In the genomic region with DNA sequence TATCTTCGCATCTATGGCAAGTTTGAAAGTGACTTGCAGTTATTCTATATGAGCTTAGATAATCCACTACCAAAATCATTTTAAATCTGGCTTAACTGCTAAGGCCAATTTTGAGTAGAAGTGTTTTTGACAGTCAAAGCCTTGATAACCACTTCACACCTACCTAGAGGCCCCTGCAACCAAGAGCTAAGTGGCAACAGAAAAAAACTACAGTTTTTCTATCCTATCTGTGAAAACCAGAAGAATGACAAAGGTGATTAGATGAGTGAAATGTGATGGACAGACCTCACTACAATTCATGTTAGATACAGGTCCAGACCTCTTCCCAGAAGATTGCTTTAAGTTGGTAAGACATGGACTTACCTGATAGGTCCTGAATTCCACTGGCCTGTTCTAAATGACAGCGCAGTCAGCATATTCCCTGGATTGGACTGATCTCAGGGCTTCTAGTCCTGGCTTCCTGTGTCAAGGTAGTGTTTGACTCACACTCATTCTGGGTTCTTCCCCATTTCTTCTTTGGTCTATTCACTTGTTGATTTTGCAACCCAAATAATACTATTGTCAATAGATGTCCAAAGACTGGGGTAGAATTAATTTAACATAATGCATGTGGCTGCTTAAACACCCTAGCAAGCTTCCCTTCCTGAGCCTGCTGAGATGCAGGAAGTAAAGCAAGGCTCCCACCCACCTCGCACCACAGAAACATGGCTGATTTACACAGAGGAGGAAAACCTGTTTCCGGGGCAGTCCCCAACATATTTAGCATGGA, we compare ENCODE assay signal across 9 cellular contexts.
DNase-seq lines count a peak whose midpoint lies in the region; ATAC-seq and TF ChIP-seq lines count a peak whose summit lies in the region.
"Had no signal": no experiment of that assay in that cellular context is flagged by ENCODE, and none has a peak within 500 bp of the region (broad histone marks: within the 10 kb centered on the region; RNA-seq: fewer than 3 reads in every experiment).

No MANE protein-coding gene starts in this region.

- no peaks in the 10 kb centered on the region for H3K27me3 Mint-ChIP-seq in central memory CD8-positive, alpha-beta T cell
- H3K27me3 Mint-ChIP-seq in stimulated activated naive CD8-positive, alpha-beta T cell treated with anti-CD3 and anti-CD28 coated beads, Interleukin-15, amount 100 ng/mL, for 72 hours: no peaks in the 10 kb centered on the region

- ATAC-seq in central memory CD8-positive, alpha-beta T cell (replicated peaks; ENCODE audit: extremely low read depth, poor library complexity, severe bottlenecking): peak; percentile 54
- peak; percentile 84 for ATAC-seq in stimulated activated naive CD8-positive, alpha-beta T cell treated with anti-CD3 and anti-CD28 coated beads, Interleukin-15, amount 100 ng/mL, for 72 hours
- ATAC-seq in gastroesophageal sphincter: no peak

- H3K36me3 Mint-ChIP-seq in central memory CD8-positive, alpha-beta T cell (ENCODE audit: insufficient read depth): peaks cover 1% of the 10 kb centered on the region

- no peak overlapping the region for H3K4me3 ChIP-seq in gastroesophageal sphincter

- TF ChIP-seq POLR2A in gastroesophageal sphincter (IDR thresholded peaks at IDR 0.05): no peak

- no peaks in the 10 kb centered on the region for H3K9me3 ChIP-seq in gastroesophageal sphincter

- no peak overlapping the region for H3K27ac Mint-ChIP-seq in central memory CD8-positive, alpha-beta T cell (ENCODE audit: low read depth)
- H3K27ac Mint-ChIP-seq in stimulated activated naive CD8-positive, alpha-beta T cell treated with anti-CD3 and anti-CD28 coated beads, Interleukin-15, amount 100 ng/mL, for 72 hours: peak overlapping the region in 1 of 2 donors; percentile 34

- no peak for TF ChIP-seq EP300 in gastroesophageal sphincter (IDR thresholded peaks at IDR 0.05)

- TF ChIP-seq CTCF in gastroesophageal sphincter (IDR thresholded peaks at IDR 0.05): no peak

- DNase-seq in activated CD8-positive, alpha-beta memory T cell treated with anti-CD3 and anti-CD28 coated beads for 24 hours: peak; percentile 61
- no peak for DNase-seq in activated CD8-positive, alpha-beta memory T cell treated with anti-CD3 and anti-CD28 coated beads, Interleukin-2, amount 50 U/mL, for 48 hours
- no peak for DNase-seq in central memory CD8-positive, alpha-beta T cell (ENCODE audit: low spot score in 2 of 2)
- DNase-seq in stimulated activated naive CD8-positive, alpha-beta T cell treated with anti-CD3 and anti-CD28 coated beads, Interleukin-15, amount 100 ng/mL, for 72 hours: peak; percentile 16 to 39
- DNase-seq in NCI-H2227 treated with DMSO at 0.1 percent for 48 hours (lab: John Stamatoyannopoulos, UW): no peak
- DNase-seq in stimulated activated naive CD4-positive, alpha-beta T cell treated with Interleukin-2 at 50 U/mL for 16 hours (lab: John Stamatoyannopoulos, UW): no peak
- DNase-seq: NCI-H524 had no signal

- H3K4me3 Mint-ChIP-seq in central memory CD8-positive, alpha-beta T cell: no peak overlapping the region
- H3K4me3 Mint-ChIP-seq in stimulated activated naive CD8-positive, alpha-beta T cell treated with anti-CD3 and anti-CD28 coated beads, Interleukin-15, amount 100 ng/mL, for 72 hours: peak overlapping the region; percentile 25 to 43

- WGBS in gastroesophageal sphincter (ENCODE audit: low coverage in 1 of 2), 2 donors: 86 to 87% methylated on average over 4 of the region's 4 CpGs

- no peaks in the 10 kb centered on the region for H3K36me3 ChIP-seq in gastroesophageal sphincter

- no peak overlapping the region for H3K27ac ChIP-seq in gastroesophageal sphincter

- no peaks in the 10 kb centered on the region for H3K9me3 Mint-ChIP-seq in central memory CD8-positive, alpha-beta T cell
- H3K9me3 Mint-ChIP-seq in stimulated activated naive CD8-positive, alpha-beta T cell treated with anti-CD3 and anti-CD28 coated beads, Interleukin-15, amount 100 ng/mL, for 72 hours: peaks cover 0 to 13% of the 10 kb centered on the region in 2 donors

- peaks cover 0 to 43% (median under 1%) of the 10 kb centered on the region in 3 donors for H3K4me1 ChIP-seq in gastroesophageal sphincter

- H3K4me1 Mint-ChIP-seq in central memory CD8-positive, alpha-beta T cell: peaks cover 77% of the 10 kb centered on the region
- H3K4me1 Mint-ChIP-seq in stimulated activated naive CD8-positive, alpha-beta T cell treated with anti-CD3 and anti-CD28 coated beads, Interleukin-15, amount 100 ng/mL, for 72 hours: peaks cover 53% of the 10 kb centered on the region

- H3K27me3 ChIP-seq in gastroesophageal sphincter: no peaks in the 10 kb centered on the region

TF ChIP-seq in PFSK-1, 5 proteins besides CTCF, POLR2A, EP300 and RAD21:
- TF ChIP-seq FOXP2 (optimal IDR thresholded peaks at IDR 0.05; ENCODE audit: borderline replicate concordance, extremely low read depth, extremely low read length, insufficient read depth): no peak
- 0 out of 2 replicates have a peak, but pooled peaks have one; percentile 37 for TF ChIP-seq SIN3A (IDR thresholded peaks at IDR 0.05; ENCODE audit: borderline replicate concordance, insufficient read depth, low read length)

Comparison
In these comparisons a context has a peak if more than half of its experiments do, and no peak if none do; other contexts are left out.
1. DNase-seq: peak in activated CD8-positive, alpha-beta memory T cell treated with anti-CD3 and anti-CD28 coated beads for 24 hours (single experiment) and stimulated activated naive CD8-positive, alpha-beta T cell treated with anti-CD3 and anti-CD28 coated beads, Interleukin-15, amount 100 ng/mL, for 72 hours (2 of 2); none in activated CD8-positive, alpha-beta memory T cell treated with anti-CD3 and anti-CD28 coated beads, Interleukin-2, amount 50 U/mL, for 48 hours (single experiment), central memory CD8-positive, alpha-beta T cell (0 of 2), NCI-H2227 treated with DMSO at 0.1 percent for 48 hours (single experiment) and stimulated activated naive CD4-positive, alpha-beta T cell treated with Interleukin-2 at 50 U/mL for 16 hours (single experiment).